In the genomic region with DNA sequence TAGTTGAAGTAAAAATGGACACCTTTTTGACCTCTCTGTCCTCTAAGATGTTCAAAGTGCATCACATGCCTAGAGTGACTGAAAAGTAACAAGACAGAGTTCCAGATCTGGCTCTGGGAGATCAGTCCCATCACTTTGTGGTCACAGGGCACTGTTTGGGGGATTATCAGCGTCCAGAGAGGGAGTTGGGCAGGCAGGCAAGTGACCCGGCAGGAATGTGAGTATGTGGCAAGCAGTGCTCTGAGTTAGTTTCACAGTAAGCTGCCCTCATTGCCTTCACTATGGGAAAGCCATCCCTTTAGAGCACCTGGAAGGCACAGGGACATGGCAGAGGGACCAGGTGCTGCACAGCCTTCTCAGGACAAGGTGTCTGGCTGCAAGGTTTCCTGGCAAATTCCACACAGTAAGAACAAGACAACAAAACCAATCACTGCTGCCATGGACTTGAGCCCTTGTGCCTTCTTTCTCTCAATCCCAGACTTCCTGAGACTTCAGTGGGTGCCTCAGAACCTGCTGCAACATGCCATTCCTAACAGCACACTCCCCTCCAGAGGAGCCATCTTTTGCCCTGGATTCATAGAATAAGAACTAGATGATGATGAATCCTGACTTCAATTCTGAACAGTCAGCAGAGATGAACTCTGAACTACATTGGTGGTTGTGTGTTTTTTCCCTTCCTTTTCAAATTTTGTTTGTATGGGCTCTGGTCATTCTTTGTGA, we compare ENCODE assay signal across 31 cellular contexts. TPM values are rescaled to one million over a fixed set of nuclear protein-coding genes. Genes with fewer than 3 reads are reported as not detected.
A peak's percentile ranks its signal among the peaks of the same experiment; 100 is the strongest.
DNase-seq lines count a peak whose midpoint lies in the region; ATAC-seq, FAIRE-seq and TF ChIP-seq lines count a peak whose summit lies in the region.
"Had no signal": no experiment of that assay in that cellular context is flagged by ENCODE, and none has a peak within 500 bp of the region (broad histone marks: within the 10 kb centered on the region; RNA-seq: fewer than 3 reads in every experiment).

No MANE protein-coding gene starts in this region.

- no peak overlapping the region for H3K23ac ChIP-seq in H1 (ENCODE audit: insufficient read length)

- no peaks in the 10 kb centered on the region for H3K79me2 ChIP-seq in H1 (ENCODE audit: control insufficient read depth in 1 of 2, insufficient read depth in 2 of 2, low read length in 2 of 2)
- H3K79me2 ChIP-seq in parathyroid adenoma: no peaks in the 10 kb centered on the region

- H3K23me2 ChIP-seq in H1 (ENCODE audit: low read depth, low read length): no peaks in the 10 kb centered on the region

- TF ChIP-seq EP300 in H1 (IDR thresholded peaks at IDR 0.05; ENCODE audit: borderline replicate concordance in 1 of 2, low read depth in 2 of 2, low read length in 2 of 2): no peak

- no peak overlapping the region for H3K4ac ChIP-seq in H1 (replicated peaks; ENCODE audit: insufficient read length, low read depth, low read length)

- no peak overlapping the region for H3K56ac ChIP-seq in H1 (replicated peaks; ENCODE audit: insufficient read length, low read depth, low read length)

- H3K18ac ChIP-seq in H1 (ENCODE audit: extremely low read depth, low read length): no peak overlapping the region

- H2BK12ac ChIP-seq in H1 (ENCODE audit: low read depth, low read length): no peak overlapping the region

- no peak overlapping the region for H2BK15ac ChIP-seq in H1 (ENCODE audit: low read length)

- H2BK5ac ChIP-seq in H1 (ENCODE audit: low read depth, low read length): no peak overlapping the region

- 0 out of 2 replicates have a peak overlapping the region, but pooled peaks have one; percentile 0 for H2AFZ ChIP-seq in H1 (ENCODE audit: low read length)
- no peak overlapping the region for H2AFZ ChIP-seq in parathyroid adenoma
- H2AFZ ChIP-seq: GM23338 had no signal

- no peak overlapping the region for H3K9ac ChIP-seq in H1 (replicated peaks in 1 of 4; ENCODE audit: extremely low read depth in 1 of 4, low read depth in 3 of 4, low read length in 3 of 4)
- no peak overlapping the region for H3K9ac ChIP-seq in parathyroid adenoma

- CTCF ChIA-PET in H1 (lab: Charles Lee; ENCODE audit: partially characterized antibody): interaction anchor here (1.0 kb wide), 1 partner anchor 13 kb away, joined by 3 read pairs; no protein-coding TSS in a partner anchor

- H2AK5ac ChIP-seq in H1 (ENCODE audit: low read depth, low read length): 0 out of 2 replicates have a peak overlapping the region, but pooled peaks have one; percentile 15

- H3K27me3 ChIP-seq in H1 (replicated peaks in 1 of 4; ENCODE audit: control insufficient read depth in 3 of 4, extremely low read depth in 1 of 4, insufficient read depth in 3 of 4, low read length in 3 of 4) (no peaks in the 10 kb centered on the region), parathyroid adenoma (ENCODE audit: control insufficient read depth, insufficient read depth, low read length) (no peaks in the 10 kb centered on the region)
- H3K27me3 ChIP-seq: adrenal gland, breast epithelium, heart right ventricle, MG63, upper lobe of right lung had no signal

- no peak for TF ChIP-seq RAD21 in H1 (IDR thresholded peaks at IDR 0.05 in 1 of 2, conservative IDR thresholded peaks at IDR 0.05 in 1 of 2; ENCODE audit: low read depth in 2 of 2, low read length in 2 of 2)

- POLR2A ChIA-PET in H1 (lab: Charles Lee; ENCODE audit: partially characterized antibody): no interaction called here

- H3K9me3 ChIP-seq in H1 (ENCODE audit: insufficient read depth in 2 of 2, low read depth in 1 of 2, low read length in 1 of 2): no peaks in the 10 kb centered on the region
- H3K9me3 ChIP-seq in parathyroid adenoma (ENCODE audit: control insufficient read depth, low read length): no peaks in the 10 kb centered on the region
- H3K9me3 ChIP-seq: adrenal gland, breast epithelium, heart right ventricle, MG63, upper lobe of right lung had no signal

- H3K4me3 ChIP-seq in H1 (ENCODE audit: extremely low read depth in 1 of 4, insufficient read depth in 2 of 4, low read depth in 3 of 4, low read length in 4 of 4): no peak overlapping the region
- no peak overlapping the region for H3K4me3 ChIP-seq in parathyroid adenoma (ENCODE audit: low read depth, low read length)
- H3K4me3 ChIP-seq: adrenal gland, breast epithelium, GM23338, heart right ventricle, MG63, upper lobe of right lung had no signal

- no peaks in the 10 kb centered on the region for H3K36me3 ChIP-seq in H1 (ENCODE audit: control insufficient read depth in 2 of 4, insufficient read depth in 4 of 4, low read length in 3 of 4)
- H3K36me3 ChIP-seq in parathyroid adenoma (ENCODE audit: control insufficient read depth, insufficient read depth, low read length): no peaks in the 10 kb centered on the region
- H3K36me3 ChIP-seq: adrenal gland, breast epithelium, heart right ventricle, upper lobe of right lung had no signal

- H3K4me1 ChIP-seq in H1 (replicated peaks in 1 of 4; ENCODE audit: control insufficient read depth in 3 of 4, insufficient read depth in 4 of 4, low read length in 3 of 4): no peaks in the 10 kb centered on the region
- H3K4me1 ChIP-seq in parathyroid adenoma: peaks cover 31% of the 10 kb centered on the region
- H3K4me1 ChIP-seq: adrenal gland, breast epithelium, upper lobe of right lung had no signal

- H3K79me1 ChIP-seq in H1 (ENCODE audit: low read depth, low read length): no peaks in the 10 kb centered on the region

- 86% methylated on average over 2 of the region's 2 CpGs; no CpG with 5 or more reads in 1 of the 2 experiments for WGBS in H1 (ENCODE audit: extremely low coverage in 1 of 2, insufficient coverage in 1 of 2, insufficient read length in 1 of 2, insufficient replicate concordance in 2 of 2, low coverage in 1 of 2, low lambda C conversion rate in 2 of 2, missing lambda C conversion rate in 1 of 2), 2 experiments

- ATAC-seq in HG02840 (IDR thresholded peaks at IDR 0.05; ENCODE audit: low FRiP score, unreplicated experiment) (no peak), HG03571 (IDR thresholded peaks at IDR 0.05; ENCODE audit: unreplicated experiment) (no peak)
- ATAC-seq: activated T-cell treated with anti-CD3 and anti-CD28 coated beads, Interleukin-2, amount 50 U/mL, for 4 hours; GM23338; PC-3; sciatic nerve; stimulated activated naive B cell treated with anti-CD40 and anti-IgM and Interleukin-4, amounts not matched to agents 10 μg/mL and 1 μg/mL and 100 μg/mL, for 72 hours; upper lobe of right lung had no signal

- H3K4me2 ChIP-seq in H1 (ENCODE audit: insufficient read depth in 1 of 2, low read depth in 2 of 2, low read length in 2 of 2) (no peak overlapping the region), parathyroid adenoma (ENCODE audit: low read length) (no peak overlapping the region)
- H3K4me2 ChIP-seq: GM23338 had no signal

- DNase-seq in NCI-H1417 (lab: John Stamatoyannopoulos, UW) (peak in 2 of 3 experiments; percentile 30 to 65), NCI-H1417 treated with DMSO at 0.1 percent for 48 hours (lab: John Stamatoyannopoulos, UW) (no peak), M059J (ENCODE audit: low read depth) (peak; percentile 38), H1 (ENCODE audit: low read depth in 1 of 2, low spot score in 2 of 2) (no peak)
- no peak for DNase-seq in stimulated activated CD8-positive, alpha-beta memory T cell treated with anti-CD3 and anti-CD28 coated beads, Interleukin-4, amount 100 ng/mL, for 48 hours
- DNase-seq: activated B cell treated with CpG ODN at 0.5 μM for 24 hours; activated CD4-positive, alpha-beta T cell treated with anti-CD3 and anti-CD28 coated beads, Interleukin-2, amount 50 U/mL, for 1 hour; activated T-cell treated with anti-CD3 and anti-CD28 coated beads, Interleukin-2, amount 50 U/mL, for 4 hours; adrenal gland; effector CD4-positive, alpha-beta T cell; heart right ventricle; MG63; NCI-H1436; NCI-H446 treated with DMSO at 0.1 percent for 48 hours; PC-3; posterior cingulate gyrus; SHP77; stimulated activated CD4-positive, alpha-beta T cell treated with anti-CD3 and anti-CD28 coated beads, Interleukin-4, amount 100 ng/mL, for 4 hours; stimulated activated naive B cell treated with anti-CD40 and anti-IgM and Interleukin-4, amounts not matched to agents 10 μg/mL and 1 μg/mL and 100 μg/mL, for 72 hours; T1000; upper lobe of right lung had no signal

- no peak overlapping the region for H4K8ac ChIP-seq in H1 (ENCODE audit: extremely low read depth, insufficient read depth, low read length)

- H2BK20ac ChIP-seq in H1 (ENCODE audit: low read length): no peak overlapping the region

- no peak overlapping the region for H2BK120ac ChIP-seq in H1 (replicated peaks; ENCODE audit: low read depth, low read length)

- no peak for TF ChIP-seq POLR2A in H1 (IDR thresholded peaks at IDR 0.05; ENCODE audit: control extremely low read depth in 1 of 2, low read depth in 2 of 2, low read length in 2 of 2)

- H4K20me1 ChIP-seq in H1 (replicated peaks in 1 of 2; ENCODE audit: control insufficient read depth in 1 of 2, insufficient read depth in 2 of 2, low read length in 2 of 2): no peaks in the 10 kb centered on the region

- no peak for FAIRE-seq in H1 (lab: Jason Lieb, UNC)
- FAIRE-seq: colon, D721Med, GM12891 had no signal

- no peak overlapping the region for H3K27ac ChIP-seq in H1 (ENCODE audit: low read depth, low read length)
- H3K27ac ChIP-seq in parathyroid adenoma: peak overlapping the region; percentile 61
- H3K27ac ChIP-seq: 22Rv1, adrenal gland, breast epithelium, heart right ventricle, upper lobe of right lung had no signal

- no peak overlapping the region for H3K14ac ChIP-seq in H1 (ENCODE audit: insufficient read length)

- TF ChIP-seq CTCF in H1 (IDR thresholded peaks at IDR 0.05; ENCODE audit: control extremely low read depth in 1 of 3, insufficient read depth in 1 of 3, low read depth in 1 of 3, low read length in 3 of 3) (no peak), parathyroid adenoma (IDR thresholded peaks at IDR 0.05) (no peak)

- H4K91ac ChIP-seq in H1 (replicated peaks; ENCODE audit: insufficient read length, low read length): no peak overlapping the region

- no peak overlapping the region for H4K5ac ChIP-seq in H1 (ENCODE audit: insufficient read length, low read depth, low read length)

TF ChIP-seq in H1, 55 proteins besides CTCF, POLR2A, EP300 and RAD21 (continues in another document):
- no peak for TF ChIP-seq TBP (IDR thresholded peaks at IDR 0.05; ENCODE audit: low read depth, low read length)
- TF ChIP-seq YY1 (IDR thresholded peaks at IDR 0.05; ENCODE audit: low read depth, low read length): no peak
- TF ChIP-seq CBX8 (IDR thresholded peaks at IDR 0.05; ENCODE audit: borderline replicate concordance, low read depth, low read length): no peak

RNA-seq across cellular contexts. Expression of gene TIPARP, which starts 55.2 kb away (rescaled TPM):
- total RNA-seq in M059J (2014; rRNA removed; shearing (Covaris generic)): 89.0 and 110 TPM in 2 replicates
- total RNA-seq in H1 (2021; fragmentation: NEBNext Ultra II Directional; extraction: Animal tissue kit (Norgen Biotek cat#: 25700)): 5.5 and 5.8 TPM in 2 replicates
- polyA plus RNA-seq in H1 (2011; rRNA removed): 0.61 and 1.6 TPM in 2 replicates
- polyA plus RNA-seq in H1 (2011; cell fraction: cytosol; rRNA removed): 1.0 TPM
- polyA plus RNA-seq in H1 (2011; cell fraction: nucleus; rRNA removed): 1.2 TPM
- polyA plus RNA-seq in H1 (2012, experiment 1 of 2): 1.8 to 4.1 TPM (median 2.2 TPM) in 4 replicates
- polyA plus RNA-seq in H1 (2012, experiment 2 of 2): 0.38 TPM
- polyA plus RNA-seq in H1 (2013, experiment 1 of 2): 3.0 TPM
- polyA plus RNA-seq in H1 (2013, experiment 2 of 2): 2.8 TPM
- polyA minus RNA-seq in H1 (2011; rRNA and poly(A)+ RNA removed): 3.2 and 5.0 TPM in 2 replicates
- 2.2 TPM for polyA minus RNA-seq in H1 (2011; cell fraction: cytosol; rRNA and poly(A)+ RNA removed)
- 13.3 TPM for polyA minus RNA-seq in H1 (2011; cell fraction: nucleus; rRNA and poly(A)+ RNA removed)

Comparison
In these comparisons a context has a peak if more than half of its experiments do, and no peak if none do; other contexts are left out.
1. DNase-seq: peak in NCI-H1417 (2 of 3) and M059J (single experiment); none in NCI-H1417 treated with DMSO at 0.1 percent for 48 hours (single experiment), H1 (0 of 2) and stimulated activated CD8-positive, alpha-beta memory T cell treated with anti-CD3 and anti-CD28 coated beads, Interleukin-4, amount 100 ng/mL, for 48 hours (single experiment).
2. RNA of gene TIPARP, which starts 55.2 kb away (total RNA-seq): 89.0 to 110 TPM in M059J; 5.5 to 5.8 TPM in H1; every median in the first group is over 10 times any median in the second.